1 cellular context compared by ENCODE assay signal in genomic region chr10:102231357-102232318, GRCh38.
TF ChIP-seq lines count a peak whose summit lies in the region.

No MANE protein-coding gene starts in this region.

TF ChIP-seq in K562, 482 proteins besides CTCF, POLR2A, EP300 and RAD21 (continued from another document and continues in another):
- TF ChIP-seq GABPB1 (CRISPR knock-in tag; IDR thresholded peaks at IDR 0.05) = 0 out of 2 replicates have a peak, but pooled peaks have one; percentile 22
- TF ChIP-seq TEAD2 (tag; IDR thresholded peaks at IDR 0.05) = no peak
- no peak for TF ChIP-seq ZNF184 (CRISPR knock-in tag; IDR thresholded peaks at IDR 0.05)
- TF ChIP-seq GTF2E2 (tag; IDR thresholded peaks at IDR 0.05) = no peak
- TF ChIP-seq THRB (CRISPR knock-in tag; conservative IDR thresholded peaks at IDR 0.05) = no peak
- TF ChIP-seq SMC3 (conservative IDR thresholded peaks at IDR 0.05; ENCODE audit: insufficient read depth, low read depth, low read length) = peak; percentile 58
- TF ChIP-seq ZNF318 (IDR thresholded peaks at IDR 0.05; ENCODE audit: borderline replicate concordance in 1 of 2, low read depth in 1 of 2) = no peak
- TF ChIP-seq FOS (IDR thresholded peaks at IDR 0.05; ENCODE audit: extremely low read depth, insufficient read length) = no peak
- TF ChIP-seq GATAD2A (IDR thresholded peaks at IDR 0.05) = no peak
- no peak for TF ChIP-seq JUN (IDR thresholded peaks at IDR 0.05; ENCODE audit: borderline replicate concordance, low read depth, low read length)
- TF ChIP-seq JUN (CRISPR knock-in tag; IDR thresholded peaks at IDR 0.05; ENCODE audit: borderline replicate concordance) = no peak
- TF ChIP-seq ZNF124 (CRISPR knock-in tag; IDR thresholded peaks at IDR 0.05) = no peak
- TF ChIP-seq MCM7 (IDR thresholded peaks at IDR 0.05) = no peak
- TF ChIP-seq EHMT2 (IDR thresholded peaks at IDR 0.05) = no peak
- no peak for TF ChIP-seq KLF16 (IDR thresholded peaks at IDR 0.05)
- TF ChIP-seq FOXP1 (CRISPR knock-in tag; IDR thresholded peaks at IDR 0.05) = no peak
- no peak for TF ChIP-seq CLOCK (CRISPR knock-in tag; IDR thresholded peaks at IDR 0.05; ENCODE audit: borderline replicate concordance)
- peak; percentile 74; the same call in 1 of the 2 replicates for TF ChIP-seq ZNF740 (CRISPR knock-in tag; IDR thresholded peaks at IDR 0.05)
- TF ChIP-seq ZNF740 (tag; IDR thresholded peaks at IDR 0.05) = no peak
- no peak for TF ChIP-seq HOXB6 (CRISPR knock-in tag; IDR thresholded peaks at IDR 0.05; ENCODE audit: borderline replicate concordance)
- TF ChIP-seq TFAP4 (CRISPR knock-in tag; IDR thresholded peaks at IDR 0.05; ENCODE audit: borderline replicate concordance) = no peak; the same call in 1 of the 2 replicates
- peak in 1 of 3 experiments; percentile 9 for TF ChIP-seq YY1 (IDR thresholded peaks at IDR 0.05; ENCODE audit: borderline replicate concordance in 1 of 3, control insufficient read depth in 1 of 3, extremely low read depth in 1 of 3, insufficient read depth in 3 of 3, insufficient read length in 1 of 3, insufficient replicate concordance in 2 of 3, low read depth in 1 of 3, low read length in 2 of 3)
- TF ChIP-seq, protein P1, sequence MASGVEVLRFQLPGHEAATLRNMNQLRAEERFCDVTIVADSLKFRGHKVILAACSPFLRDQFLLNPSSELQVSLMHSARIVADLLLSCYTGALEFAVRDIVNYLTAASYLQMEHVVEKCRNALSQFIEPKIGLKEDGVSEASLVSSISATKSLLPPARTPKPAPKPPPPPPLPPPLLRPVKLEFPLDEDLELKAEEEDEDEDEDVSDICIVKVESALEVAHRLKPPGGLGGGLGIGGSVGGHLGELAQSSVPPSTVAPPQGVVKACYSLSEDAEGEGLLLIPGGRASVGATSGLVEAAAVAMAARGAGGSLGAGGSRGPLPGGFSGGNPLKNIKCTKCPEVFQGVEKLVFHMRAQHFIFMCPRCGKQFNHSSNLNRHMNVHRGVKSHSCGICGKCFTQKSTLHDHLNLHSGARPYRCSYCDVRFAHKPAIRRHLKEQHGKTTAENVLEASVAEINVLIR (CRISPR knock-in tag; IDR thresholded peaks at IDR 0.05) = no peak
- no peak for TF ChIP-seq MXD1 (CRISPR knock-in tag; IDR thresholded peaks at IDR 0.05; ENCODE audit: borderline replicate concordance, poor library complexity, severe bottlenecking)
- no peak for TF ChIP-seq ZFP1 (CRISPR knock-in tag; IDR thresholded peaks at IDR 0.05)
